1 cellular context compared by ENCODE assay signal in the genomic region with DNA sequence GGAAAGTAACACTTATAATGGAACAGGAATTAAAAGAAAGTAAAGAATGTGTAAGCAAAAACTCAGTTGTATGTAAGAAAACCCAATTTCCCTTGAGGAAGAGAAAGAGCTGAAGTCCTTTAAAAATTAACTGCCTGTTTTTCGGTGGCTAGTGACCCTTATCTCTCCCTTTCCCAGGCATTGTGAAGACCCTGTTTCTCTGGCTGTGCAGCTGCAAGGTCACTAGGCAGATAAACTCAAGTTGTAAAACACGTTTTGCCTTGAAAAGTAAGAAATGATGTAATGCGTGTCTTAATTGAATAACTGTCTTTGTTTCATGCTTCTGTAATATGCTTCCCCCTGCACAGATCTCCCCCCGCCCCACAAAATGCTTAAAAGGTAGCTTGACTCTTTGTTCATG.
TF ChIP-seq lines count a peak whose summit lies in the region.

No MANE protein-coding gene starts in this region.

TF ChIP-seq in HEK293, 187 proteins besides CTCF, POLR2A, EP300 and RAD21:
- peak; percentile 25; the same call in 1 of the 2 replicates for TF ChIP-seq PRDM1 (tag by site-specific recombination; IDR thresholded peaks at IDR 0.05)
